In the genomic region with DNA sequence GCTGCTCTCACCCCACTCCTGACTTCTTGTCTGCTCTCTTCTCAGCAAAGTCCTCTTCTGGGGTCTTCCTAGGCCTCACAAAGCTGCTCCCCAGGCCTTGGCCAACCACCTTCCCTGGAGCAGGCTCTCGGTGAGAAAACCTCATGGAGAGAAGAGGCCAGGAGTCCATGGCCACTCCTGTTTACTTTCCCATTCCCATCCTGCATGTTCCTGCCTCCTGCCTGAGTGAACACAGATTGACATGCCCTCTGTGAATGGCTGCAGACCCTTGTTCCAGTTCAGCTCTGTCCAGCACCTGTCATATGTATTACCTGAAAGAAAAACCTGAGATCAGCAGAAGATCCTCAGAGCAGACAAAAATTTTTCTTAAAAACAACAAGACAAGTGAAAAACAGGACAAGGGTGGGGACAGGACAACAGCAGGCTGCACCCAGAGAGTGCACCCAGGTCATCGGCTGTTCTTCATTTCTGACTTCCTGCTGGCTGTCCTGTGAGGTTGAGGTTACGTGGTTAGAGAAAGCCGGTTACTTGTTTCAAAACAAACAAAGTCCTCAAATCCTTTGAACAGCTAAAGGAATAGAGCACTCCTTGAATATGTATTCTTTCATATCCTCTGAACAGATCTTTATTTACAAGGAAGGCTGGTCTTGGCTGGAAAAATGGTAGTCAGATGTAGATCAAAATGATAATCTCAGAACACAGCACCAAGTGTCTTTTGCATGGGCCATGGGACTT, we compare ENCODE assay signal across 1 cellular context.
TF ChIP-seq lines count a peak whose summit lies in the region.

No MANE protein-coding gene starts in this region.

TF ChIP-seq in GM12878, 131 proteins besides CTCF, POLR2A, EP300 and RAD21 (continued from another document):
- TF ChIP-seq, protein P1, sequence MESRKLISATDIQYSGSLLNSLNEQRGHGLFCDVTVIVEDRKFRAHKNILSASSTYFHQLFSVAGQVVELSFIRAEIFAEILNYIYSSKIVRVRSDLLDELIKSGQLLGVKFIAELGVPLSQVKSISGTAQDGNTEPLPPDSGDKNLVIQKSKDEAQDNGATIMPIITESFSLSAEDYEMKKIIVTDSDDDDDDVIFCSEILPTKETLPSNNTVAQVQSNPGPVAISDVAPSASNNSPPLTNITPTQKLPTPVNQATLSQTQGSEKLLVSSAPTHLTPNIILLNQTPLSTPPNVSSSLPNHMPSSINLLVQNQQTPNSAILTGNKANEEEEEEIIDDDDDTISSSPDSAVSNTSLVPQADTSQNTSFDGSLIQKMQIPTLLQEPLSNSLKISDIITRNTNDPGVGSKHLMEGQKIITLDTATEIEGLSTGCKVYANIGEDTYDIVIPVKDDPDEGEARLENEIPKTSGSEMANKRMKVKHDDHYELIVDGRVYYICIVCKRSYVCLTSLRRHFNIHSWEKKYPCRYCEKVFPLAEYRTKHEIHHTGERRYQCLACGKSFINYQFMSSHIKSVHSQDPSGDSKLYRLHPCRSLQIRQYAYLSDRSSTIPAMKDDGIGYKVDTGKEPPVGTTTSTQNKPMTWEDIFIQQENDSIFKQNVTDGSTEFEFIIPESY (IDR thresholded peaks at IDR 0.05), result no peak
- no peak for TF ChIP-seq HDAC2 (IDR thresholded peaks at IDR 0.05)
- peak; percentile 29; the same call in 1 of the 2 replicates for TF ChIP-seq RUNX3 (IDR thresholded peaks at IDR 0.05; ENCODE audit: low read length)
- TF ChIP-seq CBFB (IDR thresholded peaks at IDR 0.05; ENCODE audit: low read depth), result no peak
